In the genomic region with DNA sequence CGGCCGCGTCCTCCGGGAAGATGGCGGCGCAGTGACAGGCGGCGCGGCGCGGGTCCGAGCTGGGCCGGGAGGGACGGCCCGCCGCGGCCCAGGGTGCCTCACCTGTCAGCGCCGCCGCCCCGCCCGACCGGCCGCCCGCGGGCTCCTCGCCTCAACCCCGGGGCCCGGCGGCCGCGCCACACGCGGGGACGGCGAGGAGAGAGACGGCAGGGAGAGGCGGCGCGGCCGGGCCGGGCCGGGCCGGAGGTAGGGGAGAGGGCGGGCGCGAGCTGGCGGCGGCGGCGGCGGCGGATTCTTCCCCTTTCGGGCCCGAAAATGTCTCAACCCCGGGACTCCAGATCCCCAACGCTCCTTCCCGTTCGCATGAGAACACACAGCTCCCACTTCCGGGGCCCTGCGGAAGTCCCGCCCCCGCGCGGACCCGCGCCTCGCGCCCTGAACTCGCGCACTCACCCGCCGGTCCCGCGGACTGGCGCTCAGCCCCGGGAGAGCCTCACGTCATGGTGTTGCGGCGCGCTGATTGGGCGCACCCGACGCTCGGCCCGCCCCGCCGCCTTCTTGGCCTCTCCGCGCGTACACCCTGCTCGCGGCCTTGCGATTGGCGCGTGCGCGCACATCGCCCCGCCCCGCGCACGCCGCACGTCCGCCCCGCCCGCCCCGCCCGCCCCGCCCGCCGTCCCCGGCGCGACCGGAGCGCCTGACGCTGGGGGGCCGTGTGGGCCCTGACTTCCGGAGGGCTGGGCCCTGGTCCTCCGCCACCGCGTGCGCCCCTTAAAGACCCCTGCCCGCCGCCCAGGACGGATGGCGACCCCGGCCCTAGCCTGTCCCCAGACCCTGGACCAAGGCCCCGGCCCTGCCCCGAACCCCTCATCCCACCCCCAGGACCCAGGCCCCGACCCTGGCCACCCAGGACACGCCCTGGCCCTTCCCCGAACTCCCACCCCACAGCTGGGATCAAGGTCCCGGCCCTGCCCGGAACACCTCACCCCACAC, we compare ENCODE assay signal across 1 cellular context.
A peak's percentile ranks its signal among the peaks of the same experiment; 100 is the strongest.
TF ChIP-seq lines count a peak whose summit lies in the region.

A gene (minus strand): TSS at position 380 of the 993 bp plus-strand sequence. CDS start 45,984 bp downstream, outside the sequence.

TF ChIP-seq in HepG2, 621 proteins besides CTCF, POLR2A, EP300 and RAD21 (continued from another document and continues in another):
- TF ChIP-seq, protein P1, sequence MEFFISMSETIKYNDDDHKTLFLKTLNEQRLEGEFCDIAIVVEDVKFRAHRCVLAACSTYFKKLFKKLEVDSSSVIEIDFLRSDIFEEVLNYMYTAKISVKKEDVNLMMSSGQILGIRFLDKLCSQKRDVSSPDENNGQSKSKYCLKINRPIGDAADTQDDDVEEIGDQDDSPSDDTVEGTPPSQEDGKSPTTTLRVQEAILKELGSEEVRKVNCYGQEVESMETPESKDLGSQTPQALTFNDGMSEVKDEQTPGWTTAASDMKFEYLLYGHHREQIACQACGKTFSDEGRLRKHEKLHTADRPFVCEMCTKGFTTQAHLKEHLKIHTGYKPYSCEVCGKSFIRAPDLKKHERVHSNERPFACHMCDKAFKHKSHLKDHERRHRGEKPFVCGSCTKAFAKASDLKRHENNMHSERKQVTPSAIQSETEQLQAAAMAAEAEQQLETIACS (CRISPR knock-in tag; IDR thresholded peaks at IDR 0.05), result peak; percentile 97
- TF ChIP-seq SAFB2 (CRISPR knock-in tag; IDR thresholded peaks at IDR 0.05; ENCODE audit: borderline replicate concordance, low read depth), result no peak
- no peak for TF ChIP-seq TOE1 (CRISPR knock-in tag; IDR thresholded peaks at IDR 0.05)
- TF ChIP-seq HDAC2 (CRISPR knock-in tag; IDR thresholded peaks at IDR 0.05), result no peak
- no peak for TF ChIP-seq ZNF773 (CRISPR knock-in tag; IDR thresholded peaks at IDR 0.05; ENCODE audit: borderline replicate concordance)
- TF ChIP-seq ZFYVE20 (CRISPR knock-in tag; IDR thresholded peaks at IDR 0.05; ENCODE audit: borderline replicate concordance, low read depth), result no peak
- TF ChIP-seq, protein P2, sequence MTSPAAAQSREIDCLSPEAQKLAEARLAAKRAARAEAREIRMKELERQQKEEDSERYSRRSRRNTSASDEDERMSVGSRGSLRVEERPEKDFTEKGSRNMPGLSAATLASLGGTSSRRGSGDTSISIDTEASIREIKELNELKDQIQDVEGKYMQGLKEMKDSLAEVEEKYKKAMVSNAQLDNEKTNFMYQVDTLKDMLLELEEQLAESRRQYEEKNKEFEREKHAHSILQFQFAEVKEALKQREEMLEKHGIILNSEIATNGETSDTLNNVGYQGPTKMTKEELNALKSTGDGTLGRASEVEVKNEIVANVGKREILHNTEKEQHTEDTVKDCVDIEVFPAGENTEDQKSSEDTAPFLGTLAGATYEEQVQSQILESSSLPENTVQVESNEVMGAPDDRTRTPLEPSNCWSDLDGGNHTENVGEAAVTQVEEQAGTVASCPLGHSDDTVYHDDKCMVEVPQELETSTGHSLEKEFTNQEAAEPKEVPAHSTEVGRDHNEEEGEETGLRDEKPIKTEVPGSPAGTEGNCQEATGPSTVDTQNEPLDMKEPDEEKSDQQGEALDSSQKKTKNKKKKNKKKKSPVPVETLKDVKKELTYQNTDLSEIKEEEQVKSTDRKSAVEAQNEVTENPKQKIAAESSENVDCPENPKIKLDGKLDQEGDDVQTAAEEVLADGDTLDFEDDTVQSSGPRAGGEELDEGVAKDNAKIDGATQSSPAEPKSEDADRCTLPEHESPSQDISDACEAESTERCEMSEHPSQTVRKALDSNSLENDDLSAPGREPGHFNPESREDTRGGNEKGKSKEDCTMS (CRISPR knock-in tag; conservative IDR thresholded peaks at IDR 0.05), result no peak
- TF ChIP-seq, protein P3, sequence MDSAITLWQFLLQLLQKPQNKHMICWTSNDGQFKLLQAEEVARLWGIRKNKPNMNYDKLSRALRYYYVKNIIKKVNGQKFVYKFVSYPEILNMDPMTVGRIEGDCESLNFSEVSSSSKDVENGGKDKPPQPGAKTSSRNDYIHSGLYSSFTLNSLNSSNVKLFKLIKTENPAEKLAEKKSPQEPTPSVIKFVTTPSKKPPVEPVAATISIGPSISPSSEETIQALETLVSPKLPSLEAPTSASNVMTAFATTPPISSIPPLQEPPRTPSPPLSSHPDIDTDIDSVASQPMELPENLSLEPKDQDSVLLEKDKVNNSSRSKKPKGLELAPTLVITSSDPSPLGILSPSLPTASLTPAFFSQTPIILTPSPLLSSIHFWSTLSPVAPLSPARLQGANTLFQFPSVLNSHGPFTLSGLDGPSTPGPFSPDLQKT (CRISPR knock-in tag; IDR thresholded peaks at IDR 0.05; ENCODE audit: borderline replicate concordance), result no peak
- peak; percentile 59; the same call in 1 of the 2 replicates for TF ChIP-seq DMAP1 (CRISPR knock-in tag; IDR thresholded peaks at IDR 0.05)
- TF ChIP-seq AGO2 (optimal IDR thresholded peaks at IDR 0.05; ENCODE audit: low read depth, low read length), result peak; percentile 2
- no peak for TF ChIP-seq HMGA1 (CRISPR knock-in tag; conservative IDR thresholded peaks at IDR 0.05)
- TF ChIP-seq SNAI1 (CRISPR knock-in tag; IDR thresholded peaks at IDR 0.05; ENCODE audit: borderline replicate concordance), result no peak
- TF ChIP-seq ZNF790 (CRISPR knock-in tag; IDR thresholded peaks at IDR 0.05; ENCODE audit: borderline replicate concordance), result no peak
- no peak for TF ChIP-seq TBP (CRISPR knock-in tag; IDR thresholded peaks at IDR 0.05)
- TF ChIP-seq, protein P4, sequence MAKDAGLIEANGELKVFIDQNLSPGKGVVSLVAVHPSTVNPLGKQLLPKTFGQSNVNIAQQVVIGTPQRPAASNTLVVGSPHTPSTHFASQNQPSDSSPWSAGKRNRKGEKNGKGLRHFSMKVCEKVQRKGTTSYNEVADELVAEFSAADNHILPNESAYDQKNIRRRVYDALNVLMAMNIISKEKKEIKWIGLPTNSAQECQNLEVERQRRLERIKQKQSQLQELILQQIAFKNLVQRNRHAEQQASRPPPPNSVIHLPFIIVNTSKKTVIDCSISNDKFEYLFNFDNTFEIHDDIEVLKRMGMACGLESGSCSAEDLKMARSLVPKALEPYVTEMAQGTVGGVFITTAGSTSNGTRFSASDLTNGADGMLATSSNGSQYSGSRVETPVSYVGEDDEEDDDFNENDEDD (CRISPR knock-in tag; IDR thresholded peaks at IDR 0.05; ENCODE audit: borderline replicate concordance), result peak; percentile 88; the same call in 1 of the 2 replicates
- TF ChIP-seq, protein P5, sequence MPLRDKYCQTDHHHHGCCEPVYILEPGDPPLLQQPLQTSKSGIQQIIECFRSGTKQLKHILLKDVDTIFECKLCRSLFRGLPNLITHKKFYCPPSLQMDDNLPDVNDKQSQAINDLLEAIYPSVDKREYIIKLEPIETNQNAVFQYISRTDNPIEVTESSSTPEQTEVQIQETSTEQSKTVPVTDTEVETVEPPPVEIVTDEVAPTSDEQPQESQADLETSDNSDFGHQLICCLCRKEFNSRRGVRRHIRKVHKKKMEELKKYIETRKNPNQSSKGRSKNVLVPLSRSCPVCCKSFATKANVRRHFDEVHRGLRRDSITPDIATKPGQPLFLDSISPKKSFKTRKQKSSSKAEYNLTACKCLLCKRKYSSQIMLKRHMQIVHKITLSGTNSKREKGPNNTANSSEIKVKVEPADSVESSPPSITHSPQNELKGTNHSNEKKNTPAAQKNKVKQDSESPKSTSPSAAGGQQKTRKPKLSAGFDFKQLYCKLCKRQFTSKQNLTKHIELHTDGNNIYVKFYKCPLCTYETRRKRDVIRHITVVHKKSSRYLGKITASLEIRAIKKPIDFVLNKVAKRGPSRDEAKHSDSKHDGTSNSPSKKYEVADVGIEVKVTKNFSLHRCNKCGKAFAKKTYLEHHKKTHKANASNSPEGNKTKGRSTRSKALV (CRISPR knock-in tag; IDR thresholded peaks at IDR 0.05), result no peak
- no peak for TF ChIP-seq ZNF839 (CRISPR knock-in tag; IDR thresholded peaks at IDR 0.05; ENCODE audit: borderline replicate concordance)
- TF ChIP-seq, protein P6, sequence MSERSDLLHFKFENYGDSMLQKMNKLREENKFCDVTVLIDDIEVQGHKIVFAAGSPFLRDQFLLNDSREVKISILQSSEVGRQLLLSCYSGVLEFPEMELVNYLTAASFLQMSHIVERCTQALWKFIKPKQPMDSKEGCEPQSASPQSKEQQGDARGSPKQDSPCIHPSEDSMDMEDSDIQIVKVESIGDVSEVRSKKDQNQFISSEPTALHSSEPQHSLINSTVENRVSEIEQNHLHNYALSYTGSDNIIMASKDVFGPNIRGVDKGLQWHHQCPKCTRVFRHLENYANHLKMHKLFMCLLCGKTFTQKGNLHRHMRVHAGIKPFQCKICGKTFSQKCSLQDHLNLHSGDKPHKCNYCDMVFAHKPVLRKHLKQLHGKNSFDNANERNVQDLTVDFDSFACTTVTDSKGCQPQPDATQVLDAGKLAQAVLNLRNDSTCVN (CRISPR knock-in tag; IDR thresholded peaks at IDR 0.05; ENCODE audit: borderline replicate concordance), result no peak
- no peak for TF ChIP-seq ZNF703 (CRISPR knock-in tag; IDR thresholded peaks at IDR 0.05; ENCODE audit: borderline replicate concordance)
- TF ChIP-seq ZNF331 (CRISPR knock-in tag; IDR thresholded peaks at IDR 0.05), result no peak
- no peak for TF ChIP-seq ZSCAN29 (CRISPR knock-in tag; conservative IDR thresholded peaks at IDR 0.05)
- no peak for TF ChIP-seq PRMT3 (CRISPR knock-in tag; IDR thresholded peaks at IDR 0.05; ENCODE audit: borderline replicate concordance, low read depth)
- TF ChIP-seq MLLT10 (CRISPR knock-in tag; IDR thresholded peaks at IDR 0.05), result no peak
- TF ChIP-seq KLF6 (CRISPR knock-in tag; IDR thresholded peaks at IDR 0.05), result no peak
- TF ChIP-seq, protein P7, sequence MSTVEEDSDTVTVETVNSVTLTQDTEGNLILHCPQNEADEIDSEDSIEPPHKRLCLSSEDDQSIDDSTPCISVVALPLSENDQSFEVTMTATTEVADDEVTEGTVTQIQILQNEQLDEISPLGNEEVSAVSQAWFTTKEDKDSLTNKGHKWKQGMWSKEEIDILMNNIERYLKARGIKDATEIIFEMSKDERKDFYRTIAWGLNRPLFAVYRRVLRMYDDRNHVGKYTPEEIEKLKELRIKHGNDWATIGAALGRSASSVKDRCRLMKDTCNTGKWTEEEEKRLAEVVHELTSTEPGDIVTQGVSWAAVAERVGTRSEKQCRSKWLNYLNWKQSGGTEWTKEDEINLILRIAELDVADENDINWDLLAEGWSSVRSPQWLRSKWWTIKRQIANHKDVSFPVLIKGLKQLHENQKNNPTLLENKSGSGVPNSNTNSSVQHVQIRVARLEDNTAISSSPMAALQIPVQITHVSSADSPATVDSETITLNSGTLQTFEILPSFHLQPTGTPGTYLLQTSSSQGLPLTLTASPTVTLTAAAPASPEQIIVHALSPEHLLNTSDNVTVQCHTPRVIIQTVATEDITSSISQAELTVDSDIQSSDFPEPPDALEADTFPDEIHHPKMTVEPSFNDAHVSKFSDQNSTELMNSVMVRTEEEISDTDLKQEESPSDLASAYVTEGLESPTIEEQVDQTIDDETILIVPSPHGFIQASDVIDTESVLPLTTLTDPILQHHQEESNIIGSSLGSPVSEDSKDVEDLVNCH (CRISPR knock-in tag; IDR thresholded peaks at IDR 0.05), result no peak
- TF ChIP-seq, protein P8, sequence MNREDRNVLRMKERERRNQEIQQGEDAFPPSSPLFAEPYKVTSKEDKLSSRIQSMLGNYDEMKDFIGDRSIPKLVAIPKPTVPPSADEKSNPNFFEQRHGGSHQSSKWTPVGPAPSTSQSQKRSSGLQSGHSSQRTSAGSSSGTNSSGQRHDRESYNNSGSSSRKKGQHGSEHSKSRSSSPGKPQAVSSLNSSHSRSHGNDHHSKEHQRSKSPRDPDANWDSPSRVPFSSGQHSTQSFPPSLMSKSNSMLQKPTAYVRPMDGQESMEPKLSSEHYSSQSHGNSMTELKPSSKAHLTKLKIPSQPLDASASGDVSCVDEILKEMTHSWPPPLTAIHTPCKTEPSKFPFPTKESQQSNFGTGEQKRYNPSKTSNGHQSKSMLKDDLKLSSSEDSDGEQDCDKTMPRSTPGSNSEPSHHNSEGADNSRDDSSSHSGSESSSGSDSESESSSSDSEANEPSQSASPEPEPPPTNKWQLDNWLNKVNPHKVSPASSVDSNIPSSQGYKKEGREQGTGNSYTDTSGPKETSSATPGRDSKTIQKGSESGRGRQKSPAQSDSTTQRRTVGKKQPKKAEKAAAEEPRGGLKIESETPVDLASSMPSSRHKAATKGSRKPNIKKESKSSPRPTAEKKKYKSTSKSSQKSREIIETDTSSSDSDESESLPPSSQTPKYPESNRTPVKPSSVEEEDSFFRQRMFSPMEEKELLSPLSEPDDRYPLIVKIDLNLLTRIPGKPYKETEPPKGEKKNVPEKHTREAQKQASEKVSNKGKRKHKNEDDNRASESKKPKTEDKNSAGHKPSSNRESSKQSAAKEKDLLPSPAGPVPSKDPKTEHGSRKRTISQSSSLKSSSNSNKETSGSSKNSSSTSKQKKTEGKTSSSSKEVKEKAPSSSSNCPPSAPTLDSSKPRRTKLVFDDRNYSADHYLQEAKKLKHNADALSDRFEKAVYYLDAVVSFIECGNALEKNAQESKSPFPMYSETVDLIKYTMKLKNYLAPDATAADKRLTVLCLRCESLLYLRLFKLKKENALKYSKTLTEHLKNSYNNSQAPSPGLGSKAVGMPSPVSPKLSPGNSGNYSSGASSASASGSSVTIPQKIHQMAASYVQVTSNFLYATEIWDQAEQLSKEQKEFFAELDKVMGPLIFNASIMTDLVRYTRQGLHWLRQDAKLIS (CRISPR knock-in tag; IDR thresholded peaks at IDR 0.05), result no peak
- no peak for TF ChIP-seq SIX1 (CRISPR knock-in tag; IDR thresholded peaks at IDR 0.05; ENCODE audit: borderline replicate concordance)
- TF ChIP-seq SMAD1 (CRISPR knock-in tag; IDR thresholded peaks at IDR 0.05; ENCODE audit: borderline replicate concordance, low read depth), result no peak
- no peak for TF ChIP-seq ZNF879 (CRISPR knock-in tag; IDR thresholded peaks at IDR 0.05)
- no peak for TF ChIP-seq PPARG (CRISPR knock-in tag; conservative IDR thresholded peaks at IDR 0.05)
- TF ChIP-seq, protein P9, sequence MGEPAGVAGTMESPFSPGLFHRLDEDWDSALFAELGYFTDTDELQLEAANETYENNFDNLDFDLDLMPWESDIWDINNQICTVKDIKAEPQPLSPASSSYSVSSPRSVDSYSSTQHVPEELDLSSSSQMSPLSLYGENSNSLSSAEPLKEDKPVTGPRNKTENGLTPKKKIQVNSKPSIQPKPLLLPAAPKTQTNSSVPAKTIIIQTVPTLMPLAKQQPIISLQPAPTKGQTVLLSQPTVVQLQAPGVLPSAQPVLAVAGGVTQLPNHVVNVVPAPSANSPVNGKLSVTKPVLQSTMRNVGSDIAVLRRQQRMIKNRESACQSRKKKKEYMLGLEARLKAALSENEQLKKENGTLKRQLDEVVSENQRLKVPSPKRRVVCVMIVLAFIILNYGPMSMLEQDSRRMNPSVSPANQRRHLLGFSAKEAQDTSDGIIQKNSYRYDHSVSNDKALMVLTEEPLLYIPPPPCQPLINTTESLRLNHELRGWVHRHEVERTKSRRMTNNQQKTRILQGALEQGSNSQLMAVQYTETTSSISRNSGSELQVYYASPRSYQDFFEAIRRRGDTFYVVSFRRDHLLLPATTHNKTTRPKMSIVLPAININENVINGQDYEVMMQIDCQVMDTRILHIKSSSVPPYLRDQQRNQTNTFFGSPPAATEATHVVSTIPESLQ (CRISPR knock-in tag; conservative IDR thresholded peaks at IDR 0.05), result no peak
- TF ChIP-seq, protein P10, sequence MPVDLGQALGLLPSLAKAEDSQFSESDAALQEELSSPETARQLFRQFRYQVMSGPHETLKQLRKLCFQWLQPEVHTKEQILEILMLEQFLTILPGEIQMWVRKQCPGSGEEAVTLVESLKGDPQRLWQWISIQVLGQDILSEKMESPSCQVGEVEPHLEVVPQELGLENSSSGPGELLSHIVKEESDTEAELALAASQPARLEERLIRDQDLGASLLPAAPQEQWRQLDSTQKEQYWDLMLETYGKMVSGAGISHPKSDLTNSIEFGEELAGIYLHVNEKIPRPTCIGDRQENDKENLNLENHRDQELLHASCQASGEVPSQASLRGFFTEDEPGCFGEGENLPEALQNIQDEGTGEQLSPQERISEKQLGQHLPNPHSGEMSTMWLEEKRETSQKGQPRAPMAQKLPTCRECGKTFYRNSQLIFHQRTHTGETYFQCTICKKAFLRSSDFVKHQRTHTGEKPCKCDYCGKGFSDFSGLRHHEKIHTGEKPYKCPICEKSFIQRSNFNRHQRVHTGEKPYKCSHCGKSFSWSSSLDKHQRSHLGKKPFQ (CRISPR knock-in tag; IDR thresholded peaks at IDR 0.05; ENCODE audit: insufficient replicate concordance), result no peak
- peak; percentile 11; the same call in 1 of the 2 replicates for TF ChIP-seq ZNF546 (CRISPR knock-in tag; conservative IDR thresholded peaks at IDR 0.05)
- no peak for TF ChIP-seq HOXA9 (CRISPR knock-in tag; IDR thresholded peaks at IDR 0.05; ENCODE audit: borderline replicate concordance)
